Comparison of ENCODE assay signal across 1 cellular context in the genomic region with DNA sequence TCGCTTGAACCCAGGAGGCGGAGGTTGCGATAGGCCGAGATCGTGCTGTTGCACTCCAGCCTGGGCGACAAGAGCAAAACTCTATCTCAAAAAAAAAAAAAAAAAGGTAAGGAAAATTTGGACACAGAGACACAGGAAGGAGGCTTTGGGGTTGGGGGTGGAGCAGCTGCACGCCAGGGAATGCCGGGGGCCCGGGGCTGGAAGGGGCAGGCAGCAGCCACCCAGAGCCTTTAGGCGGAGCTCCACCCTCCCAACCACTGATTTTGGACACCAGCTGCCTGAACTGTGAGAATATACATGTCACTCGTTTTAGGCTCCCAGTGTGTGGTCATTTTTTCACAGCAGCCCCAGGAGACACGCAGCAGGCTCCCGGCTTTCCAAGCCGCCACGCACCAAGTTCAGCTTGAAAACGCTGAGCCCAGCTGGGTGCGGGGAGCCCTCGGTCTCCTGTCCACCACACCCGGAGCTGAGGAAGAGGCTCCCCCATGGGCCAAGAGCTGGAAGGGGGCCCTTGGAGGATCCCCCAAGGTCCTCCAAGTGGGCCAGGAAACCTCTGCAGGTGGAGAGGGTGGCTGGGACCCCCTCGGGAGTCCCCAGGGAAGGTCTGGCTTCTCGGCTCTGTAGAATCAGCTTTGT.
TF ChIP-seq lines count a peak whose summit lies in the region.

No MANE protein-coding gene starts in this region.

TF ChIP-seq in H1, 55 proteins besides CTCF, POLR2A, EP300 and RAD21:
- TF ChIP-seq CBX8 (IDR thresholded peaks at IDR 0.05; ENCODE audit: borderline replicate concordance, low read depth, low read length): no peak
- TF ChIP-seq EZH2 (IDR thresholded peaks at IDR 0.05; ENCODE audit: low read depth, low read length, severe bottlenecking): no peak
- TF ChIP-seq CHD1 (IDR thresholded peaks at IDR 0.05; ENCODE audit: low read depth, low read length): no peak
- TF ChIP-seq PHF8 (conservative IDR thresholded peaks at IDR 0.05; ENCODE audit: low read depth, low read length): no peak
- TF ChIP-seq GABPA (IDR thresholded peaks at IDR 0.05; ENCODE audit: borderline replicate concordance, insufficient read depth, low read length): no peak
- TF ChIP-seq KDM1A (IDR thresholded peaks at IDR 0.05; ENCODE audit: borderline replicate concordance, low read length): no peak
- no peak for TF ChIP-seq RBBP5 (IDR thresholded peaks at IDR 0.05; ENCODE audit: borderline replicate concordance, low read depth, low read length)
- TF ChIP-seq CBX5 (IDR thresholded peaks at IDR 0.05; ENCODE audit: low read depth, low read length): no peak
- TF ChIP-seq, protein P1, sequence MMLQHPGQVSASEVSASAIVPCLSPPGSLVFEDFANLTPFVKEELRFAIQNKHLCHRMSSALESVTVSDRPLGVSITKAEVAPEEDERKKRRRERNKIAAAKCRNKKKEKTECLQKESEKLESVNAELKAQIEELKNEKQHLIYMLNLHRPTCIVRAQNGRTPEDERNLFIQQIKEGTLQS (IDR thresholded peaks at IDR 0.05; ENCODE audit: insufficient read depth, low read depth, low read length): no peak
- TF ChIP-seq CEBPB (IDR thresholded peaks at IDR 0.05; ENCODE audit: low read depth, low read length): no peak
- TF ChIP-seq SIX5 (IDR thresholded peaks at IDR 0.05; ENCODE audit: low read depth, low read length): no peak
- no peak for TF ChIP-seq YY1 (IDR thresholded peaks at IDR 0.05; ENCODE audit: low read depth, low read length)
- TF ChIP-seq TCF12 (IDR thresholded peaks at IDR 0.05; ENCODE audit: low read depth, low read length): no peak
- no peak for TF ChIP-seq GTF2F1 (IDR thresholded peaks at IDR 0.05; ENCODE audit: borderline replicate concordance, low read depth, low read length)
- TF ChIP-seq ASH2L (IDR thresholded peaks at IDR 0.05; ENCODE audit: low read length): no peak
